Comparison of ENCODE assay signal across 9 cellular contexts in genomic region chr19:4908781-4909171, GRCh38. TPM values are rescaled to one million over a fixed set of nuclear protein-coding genes. Genes with fewer than 3 reads are reported as not detected.
A peak's percentile ranks its signal among the peaks of the same experiment; 100 is the strongest.
DNase-seq lines count a peak whose midpoint lies in the region; ATAC-seq and TF ChIP-seq lines count a peak whose summit lies in the region.
"Had no signal": no experiment of that assay in that cellular context is flagged by ENCODE, and none has a peak within 500 bp of the region (broad histone marks: within the 10 kb centered on the region; RNA-seq: fewer than 3 reads in every experiment).

No MANE protein-coding gene starts in this region.

- intact Hi-C loops in posterior cingulate gyrus (cut with DNase I) = loop anchor here (5.0 kb wide), 1 partner anchor 59 kb away; the partner anchor contains the start of gene KDM4B

- H3F3A ChIP-seq in GM23338 (replicated peaks; ENCODE audit: low read depth) = peaks cover 25% of the 10 kb centered on the region

- H3K4me1 ChIP-seq in GM23338 (ENCODE audit: insufficient read depth) = peaks cover 22% of the 10 kb centered on the region

- peak overlapping the region; percentile 58 for H3K4me3 Mint-ChIP-seq in GM23338

- DNase-seq in GM23338 (ENCODE audit: low spot score) (no peak), NK-92 (lab: John Stamatoyannopoulos, UW; ENCODE audit: unreplicated experiment) (no peak), posterior cingulate gyrus (no peak), HK-2 (ENCODE audit: unreplicated experiment) (no peak)
- DNase-seq: kidney glomerular epithelial cell had no signal

- 0 out of 2 replicates have a peak, but pooled peaks cover 6% of the 10 kb centered on the region for H3K36me3 ChIP-seq in GM23338 (ENCODE audit: insufficient read depth)

- peaks cover 21% of the 10 kb centered on the region for H3K4me1 Mint-ChIP-seq in GM23338

- peak overlapping the region; percentile 86 for H2AFZ ChIP-seq in GM23338

- TF ChIP-seq CTCF in 22Rv1 (IDR thresholded peaks at IDR 0.05) = no peak
- no peak for TF ChIP-seq CTCF in GM23338 (conservative IDR thresholded peaks at IDR 0.05; ENCODE audit: low read depth in 2 of 2)
- no peak for TF ChIP-seq CTCF in VCaP (conservative IDR thresholded peaks at IDR 0.05)

- no peak overlapping the region for H3K27ac Mint-ChIP-seq in GM23338

- peak overlapping the region; percentile 83 for H3K4me2 ChIP-seq in GM23338

- ATAC-seq in GM23338 (peak; percentile 6), GM21717 (IDR thresholded peaks at IDR 0.05; ENCODE audit: unreplicated experiment) (no peak)

- peaks cover 2% of the 10 kb centered on the region for H3K9me3 ChIP-seq in iPS-18c (ENCODE audit: control insufficient read depth, insufficient read depth, low read length)

- H3K36me3 Mint-ChIP-seq in GM23338 (ENCODE audit: low read depth) = peaks cover 25% of the 10 kb centered on the region

- peaks cover 20% of the 10 kb centered on the region; the same call in 1 of the 2 replicates for H3K27me3 ChIP-seq in GM23338 (ENCODE audit: insufficient read depth)

- peaks cover 24% of the 10 kb centered on the region for H3K79me2 ChIP-seq in GM23338 (replicated peaks; ENCODE audit: insufficient read depth)

- H3K4me3 ChIP-seq in GM23338 (peak overlapping the region; percentile 69), iPS-18c (ENCODE audit: insufficient read depth, low read depth, low read length) (peak overlapping the region; percentile 80; the same call in 1 of the 2 replicates)

- H3K9me3 Mint-ChIP-seq in GM23338 = no peaks in the 10 kb centered on the region

- no peaks in the 10 kb centered on the region for H3K9me2 ChIP-seq in GM23338 (ENCODE audit: insufficient read depth)

- H4K20me1 ChIP-seq in GM23338 (replicated peaks; ENCODE audit: insufficient read depth) = peaks cover 18% of the 10 kb centered on the region

- peaks cover 11% of the 10 kb centered on the region for H3K27me3 Mint-ChIP-seq in GM23338 (ENCODE audit: insufficient read depth, low read depth, poor library complexity)

- H3K27ac ChIP-seq in 22Rv1 = peak overlapping the region; percentile 83
- H3K27ac ChIP-seq in GM23338 (ENCODE audit: low read depth) = no peak overlapping the region
- peak overlapping the region; percentile 55; the same call in 1 of the 2 replicates for H3K27ac ChIP-seq in VCaP

TF ChIP-seq in GM23338, 12 proteins besides CTCF, POLR2A, EP300 and RAD21:
- no peak for TF ChIP-seq EZH2 (IDR thresholded peaks at IDR 0.05; ENCODE audit: low read depth, unreplicated experiment)
- TF ChIP-seq POLR2AphosphoS5 (IDR thresholded peaks at IDR 0.05; ENCODE audit: low read depth) = no peak

RNA-seq across cellular contexts. Expression of gene UHRF1, which starts 0.5 kb away (rescaled TPM):
- total RNA-seq in GM23338 (2014; rRNA removed; shearing (Covaris generic)) = 40.9 and 45.7 TPM in 2 replicates
- polyA plus RNA-seq in GM23338 (2016; fragmentation: Nextera tagmentation; extraction: Ambion mirVana) = 20.3 and 24.5 TPM in 2 replicates

RNA-seq across cellular contexts. Expression of gene ARRDC5, which starts 6.1 kb away (rescaled TPM):
- total RNA-seq in GM23338 (2014; rRNA removed; shearing (Covaris generic)) = not detected in 2 replicates
- polyA plus RNA-seq in GM23338 (2016; fragmentation: Nextera tagmentation; extraction: Ambion mirVana) = not detected in 2 replicates

RNA-seq across cellular contexts. Expression of gene PLIN3, which starts 41.3 kb away (rescaled TPM):
- 45.9 and 59.9 TPM in 2 replicates for total RNA-seq in GM23338 (2014; rRNA removed; shearing (Covaris generic))
- polyA plus RNA-seq in GM23338 (2016; fragmentation: Nextera tagmentation; extraction: Ambion mirVana) = 38.0 and 39.0 TPM in 2 replicates
